ENCODE assay signal across 1 cellular context in the genomic region with DNA sequence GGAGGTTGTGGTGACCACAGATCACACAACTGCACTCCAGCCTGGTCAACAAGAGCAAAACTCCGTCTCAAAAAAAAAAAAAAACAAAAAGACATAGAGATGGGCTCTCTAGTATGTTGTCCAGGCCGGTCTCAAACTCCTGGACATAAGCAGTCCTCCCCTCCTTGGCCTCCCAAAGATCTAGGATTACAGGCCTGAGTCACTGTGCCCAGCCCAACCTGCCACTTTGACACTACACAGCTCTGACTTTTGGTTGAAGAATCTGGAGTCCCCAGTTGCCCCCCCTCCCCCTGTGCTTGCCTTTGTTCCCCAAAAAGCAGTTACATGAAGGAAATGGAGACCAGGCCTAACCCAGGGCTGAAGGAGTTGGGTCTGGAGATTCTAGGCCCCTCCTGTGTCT.
TF ChIP-seq lines count a peak whose summit lies in the region.

No MANE protein-coding gene starts in this region.

TF ChIP-seq in K562, 482 proteins besides CTCF, POLR2A, EP300 and RAD21 (continues in another document):
- TF ChIP-seq MAZ (CRISPR knock-in tag; conservative IDR thresholded peaks at IDR 0.05 in 1 of 2, IDR thresholded peaks at IDR 0.05 in 1 of 2) (no peak), MTA2 (IDR thresholded peaks at IDR 0.05; ENCODE audit: low read depth) (no peak), ZBTB12 (CRISPR knock-in tag; IDR thresholded peaks at IDR 0.05) (no peak), ZSCAN32 (CRISPR knock-in tag; IDR thresholded peaks at IDR 0.05) (no peak), FOXP1 (CRISPR knock-in tag; IDR thresholded peaks at IDR 0.05) (no peak), HSF4 (CRISPR knock-in tag; IDR thresholded peaks at IDR 0.05; ENCODE audit: borderline replicate concordance) (no peak), ZFP1 (CRISPR knock-in tag; IDR thresholded peaks at IDR 0.05) (no peak), HOMEZ (CRISPR knock-in tag; IDR thresholded peaks at IDR 0.05) (no peak), JUND (IDR thresholded peaks at IDR 0.05; ENCODE audit: borderline replicate concordance, low read depth, low read length) (peak; percentile 35; the same call in 1 of the 2 replicates), JUND (tag; IDR thresholded peaks at IDR 0.05; ENCODE audit: borderline replicate concordance, low read depth, low read length) (0 out of 3 replicates have a peak, but pooled peaks have one; percentile 14), ARID3A (IDR thresholded peaks at IDR 0.05; ENCODE audit: borderline replicate concordance, low read depth, low read length) (no peak), DPF2 (IDR thresholded peaks at IDR 0.05) (peak; percentile 42), FOS (IDR thresholded peaks at IDR 0.05; ENCODE audit: extremely low read depth, insufficient read length) (no peak), ZNF75A (CRISPR knock-in tag; IDR thresholded peaks at IDR 0.05) (no peak), ZNF57 (CRISPR knock-in tag; IDR thresholded peaks at IDR 0.05) (no peak), FOXP4 (CRISPR knock-in tag; IDR thresholded peaks at IDR 0.05; ENCODE audit: borderline replicate concordance) (no peak), ATF6 (CRISPR knock-in tag; IDR thresholded peaks at IDR 0.05) (no peak), NRF1 (conservative IDR thresholded peaks at IDR 0.05 in 1 of 2, IDR thresholded peaks at IDR 0.05 in 1 of 2) (no peak), ZNF263 (CRISPR knock-in tag; IDR thresholded peaks at IDR 0.05; ENCODE audit: borderline replicate concordance) (peak; percentile 85), MYNN (IDR thresholded peaks at IDR 0.05) (no peak), MYNN (CRISPR knock-in tag; IDR thresholded peaks at IDR 0.05) (no peak), POLR2H (tag; IDR thresholded peaks at IDR 0.05; ENCODE audit: low read depth) (no peak), SOX6 (IDR thresholded peaks at IDR 0.05) (0 out of 2 replicates have a peak, but pooled peaks have one; percentile 17), FOSL1 (tag; conservative IDR thresholded peaks at IDR 0.05) (peak; percentile 56; the same call in 1 of the 2 replicates), ETV6 (IDR thresholded peaks at IDR 0.05; ENCODE audit: borderline replicate concordance in 1 of 2, low read depth in 2 of 2, low read length in 1 of 2) (no peak), ETV6 (CRISPR knock-in tag; IDR thresholded peaks at IDR 0.05; ENCODE audit: borderline replicate concordance) (no peak), SAP30 (IDR thresholded peaks at IDR 0.05; ENCODE audit: borderline replicate concordance, insufficient read depth, low read depth, low read length, poor library complexity, severe bottlenecking) (no peak), SMARCA4 (IDR thresholded peaks at IDR 0.05) (peak; percentile 53; the same call in 1 of the 2 replicates), ZMIZ1 (IDR thresholded peaks at IDR 0.05; ENCODE audit: low read depth in 2 of 2, low read length in 2 of 2) (no peak), TAF7 (tag; IDR thresholded peaks at IDR 0.05) (no peak), ARID1B (IDR thresholded peaks at IDR 0.05) (0 out of 2 replicates have a peak, but pooled peaks have one; percentile 26), NFE2 (IDR thresholded peaks at IDR 0.05; ENCODE audit: low read depth) (peak; percentile 42), KLF10 (CRISPR knock-in tag; IDR thresholded peaks at IDR 0.05) (no peak), ZNF121 (CRISPR knock-in tag; conservative IDR thresholded peaks at IDR 0.05) (no peak)
- TF ChIP-seq, protein P1, sequence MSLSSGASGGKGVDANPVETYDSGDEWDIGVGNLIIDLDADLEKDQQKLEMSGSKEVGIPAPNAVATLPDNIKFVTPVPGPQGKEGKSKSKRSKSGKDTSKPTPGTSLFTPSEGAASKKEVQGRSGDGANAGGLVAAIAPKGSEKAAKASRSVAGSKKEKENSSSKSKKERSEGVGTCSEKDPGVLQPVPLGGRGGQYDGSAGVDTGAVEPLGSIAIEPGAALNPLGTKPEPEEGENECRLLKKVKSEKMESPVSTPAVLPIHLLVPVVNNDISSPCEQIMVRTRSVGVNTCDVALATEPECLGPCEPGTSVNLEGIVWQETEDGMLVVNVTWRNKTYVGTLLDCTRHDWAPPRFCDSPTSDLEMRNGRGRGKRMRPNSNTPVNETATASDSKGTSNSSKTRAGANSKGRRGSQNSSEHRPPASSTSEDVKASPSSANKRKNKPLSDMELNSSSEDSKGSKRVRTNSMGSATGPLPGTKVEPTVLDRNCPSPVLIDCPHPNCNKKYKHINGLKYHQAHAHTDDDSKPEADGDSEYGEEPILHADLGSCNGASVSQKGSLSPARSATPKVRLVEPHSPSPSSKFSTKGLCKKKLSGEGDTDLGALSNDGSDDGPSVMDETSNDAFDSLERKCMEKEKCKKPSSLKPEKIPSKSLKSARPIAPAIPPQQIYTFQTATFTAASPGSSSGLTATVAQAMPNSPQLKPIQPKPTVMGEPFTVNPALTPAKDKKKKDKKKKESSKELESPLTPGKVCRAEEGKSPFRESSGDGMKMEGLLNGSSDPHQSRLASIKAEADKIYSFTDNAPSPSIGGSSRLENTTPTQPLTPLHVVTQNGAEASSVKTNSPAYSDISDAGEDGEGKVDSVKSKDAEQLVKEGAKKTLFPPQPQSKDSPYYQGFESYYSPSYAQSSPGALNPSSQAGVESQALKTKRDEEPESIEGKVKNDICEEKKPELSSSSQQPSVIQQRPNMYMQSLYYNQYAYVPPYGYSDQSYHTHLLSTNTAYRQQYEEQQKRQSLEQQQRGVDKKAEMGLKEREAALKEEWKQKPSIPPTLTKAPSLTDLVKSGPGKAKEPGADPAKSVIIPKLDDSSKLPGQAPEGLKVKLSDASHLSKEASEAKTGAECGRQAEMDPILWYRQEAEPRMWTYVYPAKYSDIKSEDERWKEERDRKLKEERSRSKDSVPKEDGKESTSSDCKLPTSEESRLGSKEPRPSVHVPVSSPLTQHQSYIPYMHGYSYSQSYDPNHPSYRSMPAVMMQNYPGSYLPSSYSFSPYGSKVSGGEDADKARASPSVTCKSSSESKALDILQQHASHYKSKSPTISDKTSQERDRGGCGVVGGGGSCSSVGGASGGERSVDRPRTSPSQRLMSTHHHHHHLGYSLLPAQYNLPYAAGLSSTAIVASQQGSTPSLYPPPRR (CRISPR knock-in tag; IDR thresholded peaks at IDR 0.05; ENCODE audit: borderline replicate concordance) = no peak
- TF ChIP-seq, protein P2, sequence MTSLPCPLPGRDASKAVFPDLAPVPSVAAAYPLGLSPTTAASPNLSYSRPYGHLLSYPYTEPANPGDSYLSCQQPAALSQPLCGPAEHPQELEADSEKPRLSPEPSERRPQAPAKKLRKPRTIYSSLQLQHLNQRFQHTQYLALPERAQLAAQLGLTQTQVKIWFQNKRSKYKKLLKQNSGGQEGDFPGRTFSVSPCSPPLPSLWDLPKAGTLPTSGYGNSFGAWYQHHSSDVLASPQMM (CRISPR knock-in tag; IDR thresholded peaks at IDR 0.05) = no peak
